Comparison of ENCODE assay signal across 35 cellular contexts in the genomic region with DNA sequence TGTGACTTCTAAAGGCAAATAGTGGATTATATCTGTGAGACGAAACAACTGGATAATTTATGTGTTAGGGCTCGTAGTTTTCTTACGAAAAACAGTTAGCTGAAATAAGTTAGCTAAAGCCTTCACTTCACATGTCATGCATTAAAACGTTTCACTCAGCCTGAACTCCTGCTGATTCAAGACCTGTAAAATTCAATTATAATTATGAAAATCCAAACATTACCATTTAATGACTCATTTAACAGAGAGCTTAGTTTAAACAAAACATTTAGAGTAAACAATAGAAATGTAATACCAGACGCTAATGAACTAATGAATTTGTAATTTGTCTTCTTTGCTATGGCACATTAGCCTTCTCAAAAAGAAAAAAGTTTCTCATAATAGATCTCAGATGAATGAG. TPM values are rescaled to one million over a fixed set of nuclear protein-coding genes. Genes with fewer than 3 reads are reported as not detected.
"Had no signal": no experiment of that assay in that cellular context is flagged by ENCODE, and none has a peak within 500 bp of the region (broad histone marks: within the 10 kb centered on the region; RNA-seq: fewer than 3 reads in every experiment).

No MANE protein-coding gene starts in this region.

- H3K4me1 ChIP-seq: left ventricle myocardium inferior, parathyroid adenoma, right atrium auricular region, testis, thyroid gland, transverse colon, upper lobe of left lung, vagina had no signal

- H3K9me3 Mint-ChIP-seq: mesothelial cell of epicardium; natural killer cell; nephron progenitor cell; stimulated activated memory B cell treated with anti-CD40 and anti-IgM and Interleukin-4, amounts not matched to agents 10 μg/mL and 1 μg/mL and 100 μg/mL, for 72 hours; stimulated activated naive CD8-positive, alpha-beta T cell treated with anti-CD3 and anti-CD28 coated beads, Interleukin-15, amount 100 ng/mL, for 72 hours had no signal

- H3K4me3 ChIP-seq: left ventricle myocardium inferior, lung, neural progenitor cell, right atrium auricular region, right lobe of liver, smooth muscle cell, testis, thyroid gland, transverse colon, upper lobe of left lung, vagina had no signal

- H3K27me3 ChIP-seq: neutrophil, right atrium auricular region, right lobe of liver, testis, thyroid gland, upper lobe of left lung, vagina had no signal

- H3K9me3 ChIP-seq: left ventricle myocardium inferior, neutrophil, right atrium auricular region, right lobe of liver, testis, thyroid gland, transverse colon, upper lobe of left lung, vagina had no signal

- H3K4me2 ChIP-seq: neural progenitor cell, smooth muscle cell had no signal

- H3K27ac ChIP-seq: left ventricle myocardium inferior, neural progenitor cell, neutrophil, parathyroid adenoma, right atrium auricular region, right lobe of liver, testis, thyroid gland, transverse colon, upper lobe of left lung, vagina had no signal

- ATAC-seq: natural killer cell; right lobe of liver; stimulated activated memory B cell treated with anti-CD40 and anti-IgM and Interleukin-4, amounts not matched to agents 10 μg/mL and 1 μg/mL and 100 μg/mL, for 72 hours; stimulated activated naive CD8-positive, alpha-beta T cell treated with anti-CD3 and anti-CD28 coated beads, Interleukin-15, amount 100 ng/mL, for 72 hours had no signal

- H3K79me2 ChIP-seq: parathyroid adenoma had no signal

- H3K4me3 Mint-ChIP-seq: immature natural killer cell; mesothelial cell of epicardium; natural killer cell; nephron progenitor cell; neural progenitor cell; stimulated activated memory B cell treated with anti-CD40 and anti-IgM and Interleukin-4, amounts not matched to agents 10 μg/mL and 1 μg/mL and 100 μg/mL, for 72 hours; stimulated activated naive CD8-positive, alpha-beta T cell treated with anti-CD3 and anti-CD28 coated beads, Interleukin-15, amount 100 ng/mL, for 72 hours had no signal

- H3K27ac Mint-ChIP-seq: immature natural killer cell; mesothelial cell of epicardium; natural killer cell; nephron progenitor cell; neural progenitor cell; stimulated activated memory B cell treated with anti-CD40 and anti-IgM and Interleukin-4, amounts not matched to agents 10 μg/mL and 1 μg/mL and 100 μg/mL, for 72 hours; stimulated activated naive CD8-positive, alpha-beta T cell treated with anti-CD3 and anti-CD28 coated beads, Interleukin-15, amount 100 ng/mL, for 72 hours had no signal

- H3K4me1 Mint-ChIP-seq: immature natural killer cell; mesothelial cell of epicardium; natural killer cell; stimulated activated naive CD8-positive, alpha-beta T cell treated with anti-CD3 and anti-CD28 coated beads, Interleukin-15, amount 100 ng/mL, for 72 hours had no signal

- H2AFZ ChIP-seq: neural progenitor cell, parathyroid adenoma had no signal

- H3K9ac ChIP-seq: neural progenitor cell, parathyroid adenoma had no signal

- H3K27me3 Mint-ChIP-seq: stimulated activated memory B cell treated with anti-CD40 and anti-IgM and Interleukin-4, amounts not matched to agents 10 μg/mL and 1 μg/mL and 100 μg/mL, for 72 hours had no signal

- DNase-seq: hypothalamus; immature natural killer cell; islet precursor cell; left ventricle myocardium inferior; mesendoderm; naive B cell; natural killer cell; nephron progenitor cell; occipital lobe; right lobe of liver; stimulated activated CD4-positive, alpha-beta T cell treated with anti-CD3 and anti-CD28 coated beads, Interleukin-1b, Interleukin-23, amount 100 ng/mL, for 48 hours; stimulated activated CD4-positive, alpha-beta T cell treated with anti-CD3 and anti-CD28 coated beads, Interleukin-2, amount 100 ng/mL, for 48 hours; stimulated activated CD4-positive, alpha-beta T cell treated with anti-CD3 and anti-CD28 coated beads, Interleukin-4, amount 100 ng/mL, for 4 hours; stimulated activated CD8-positive, alpha-beta memory T cell treated with anti-CD3 and anti-CD28 coated beads, Interleukin-4, amount 100 ng/mL, for 48 hours; stimulated activated naive CD4-positive, alpha-beta T cell treated with Interleukin-2 at 50 U/mL for 16 hours; stimulated activated naive CD8-positive, alpha-beta T cell treated with anti-CD3 and anti-CD28 coated beads, Interleukin-15, amount 100 ng/mL, for 72 hours; testis; thyroid gland; transverse colon; upper lobe of left lung had no signal

- H3K36me3 ChIP-seq: left ventricle myocardium inferior, neural progenitor cell, neutrophil, right atrium auricular region, right lobe of liver, thyroid gland, transverse colon, upper lobe of left lung, vagina had no signal

RNA-seq across cellular contexts. Expression of gene TAL2, which starts 1.7 kb away (rescaled TPM):
- total RNA-seq: left ventricle myocardium inferior, lower leg skin, lung, mononuclear cell, natural killer cell, osteocyte, posterior vena cava, pulmonary artery endothelial cell, right atrium auricular region, testis, thyroid gland, transverse colon, upper lobe of left lung, vagina had no signal
- polyA plus RNA-seq: immature natural killer cell, urinary bladder had no signal
